8 cellular contexts compared by ENCODE assay signal in genomic region chr20:36542019-36542488, GRCh38. TPM values are rescaled to one million over a fixed set of nuclear protein-coding genes. Genes with fewer than 3 reads are reported as not detected.
DNase-seq lines count a peak whose midpoint lies in the region; ATAC-seq and TF ChIP-seq lines count a peak whose summit lies in the region.

No MANE protein-coding gene starts in this region.

- H3K4me1 ChIP-seq in RWPE2 (ENCODE audit: insufficient read depth, poor library complexity, severe bottlenecking) (no peaks in the 10 kb centered on the region), prostate gland (replicated peaks) (no peaks in the 10 kb centered on the region)

- no peak for TF ChIP-seq POLR2A in prostate gland (IDR thresholded peaks at IDR 0.05)

- H3K9me3 ChIP-seq in RWPE2 (ENCODE audit: severe bottlenecking) = no peaks in the 10 kb centered on the region
- H3K9me3 ChIP-seq in prostate gland = no peaks in the 10 kb centered on the region

- peak; percentile 11 for ATAC-seq in RWPE2 (ENCODE audit: low read depth)
- peak; percentile 59 for ATAC-seq in Right ventricle myocardium superior (ENCODE audit: poor library complexity)
- no peak for ATAC-seq in HG03039 (IDR thresholded peaks at IDR 0.05; ENCODE audit: unreplicated experiment)
- no peak for ATAC-seq in GM19328 (IDR thresholded peaks at IDR 0.05; ENCODE audit: unreplicated experiment)
- ATAC-seq in HG03457 (IDR thresholded peaks at IDR 0.05; ENCODE audit: unreplicated experiment) = no peak

- H3K36me3 ChIP-seq in RWPE2 (ENCODE audit: low read depth) (peaks cover 4% of the 10 kb centered on the region), prostate gland (no peaks in the 10 kb centered on the region)

- H3K4me3 ChIP-seq in RWPE2 (ENCODE audit: severe bottlenecking) (peak overlapping the region; percentile 48), prostate gland (peak overlapping the region; percentile 45 to 68)

- WGBS in prostate gland = 21% methylated on average over 7 of the region's 7 CpGs

- DNase-seq in GM03348 (ENCODE audit: low spot score) = peak; percentile 89
- DNase-seq in RWPE2 (ENCODE audit: low spot score) = peak; percentile 84
- peak; percentile 58 for DNase-seq in Right ventricle myocardium superior
- no peak for DNase-seq in prostate gland (ENCODE audit: low spot score)
- no peak for DNase-seq in RPMI8226

- intact Hi-C loops in Right ventricle myocardium superior (cut with DNase I) = loop anchor here (5.0 kb wide), 2 partner anchors 45 to 80 kb away; no protein-coding TSS in a partner anchor
- intact Hi-C loops in prostate gland (cut with DNase I) = loop anchor here (2.0 kb wide), 1 partner anchor 79 kb away; no protein-coding TSS in a partner anchor

- peak; percentile 83 for TF ChIP-seq CTCF in RWPE2 (IDR thresholded peaks at IDR 0.05; ENCODE audit: poor library complexity, severe bottlenecking)
- TF ChIP-seq CTCF in prostate gland (IDR thresholded peaks at IDR 0.05) = peak in 3 of 4 experiments; percentile 15 to 55 (median 49)

- no peaks in the 10 kb centered on the region for H3K27me3 ChIP-seq in RWPE2 (ENCODE audit: insufficient read depth, poor library complexity, severe bottlenecking)
- H3K27me3 ChIP-seq in prostate gland (replicated peaks; ENCODE audit: insufficient read depth) = no peaks in the 10 kb centered on the region

- no peak overlapping the region for H3K27ac ChIP-seq in RWPE2 (ENCODE audit: poor library complexity, severe bottlenecking)
- peak overlapping the region; percentile 81 to 95 for H3K27ac ChIP-seq in prostate gland

RNA-seq across cellular contexts. Expression of gene MYL9, which starts 0.7 kb away (rescaled TPM):
- total RNA-seq in Right ventricle myocardium superior (1,602 TPM), prostate gland (100 to 1,000 TPM; 335 to 560 TPM)

RNA-seq across cellular contexts. Expression of gene TGIF2, which starts 31.3 kb away (rescaled TPM):
- 4.7 TPM for total RNA-seq in Right ventricle myocardium superior
- 10 to 100 TPM; 16.7 to 34.8 TPM for total RNA-seq in prostate gland

Comparison
In these comparisons a context has a peak if more than half of its experiments do, and no peak if none do; other contexts are left out.
1. DNase-seq: peak in GM03348 (single experiment), RWPE2 (single experiment) and Right ventricle myocardium superior (single experiment); none in prostate gland (single experiment) and RPMI8226 (single experiment).
2. ATAC-seq: peak in RWPE2 (single experiment) and Right ventricle myocardium superior (single experiment); none in HG03039 (single experiment), GM19328 (single experiment) and HG03457 (single experiment).